21 cellular contexts compared by ENCODE assay signal in genomic region chr7:148330822-148331221, GRCh38.
"Had no signal": no experiment of that assay in that cellular context is flagged by ENCODE, and none has a peak within 500 bp of the region (broad histone marks: within the 10 kb centered on the region; RNA-seq: fewer than 3 reads in every experiment).

No MANE protein-coding gene starts in this region.

- H3K27ac Mint-ChIP-seq: dendritic cell treated with granulocyte-macrophage colony-stimulating factor and Interleukin-4, amounts not matched to agents 40 ng/mL and 50 ng/mL, for 4 days; effector memory CD8-positive, alpha-beta T cell; nephron had no signal

- H3K4me3 Mint-ChIP-seq: dendritic cell treated with granulocyte-macrophage colony-stimulating factor and Interleukin-4, amounts not matched to agents 40 ng/mL and 50 ng/mL, for 4 days; effector memory CD8-positive, alpha-beta T cell; naive B cell; nephron had no signal

- H3K27ac ChIP-seq: esophagus squamous epithelium, hepatocyte, left ventricle myocardium inferior, lower lobe of right lung, neutrophil, tibial artery, upper lobe of left lung, uterus had no signal

- H3K9me3 ChIP-seq: left ventricle myocardium inferior, lower lobe of right lung, neutrophil, tibial artery, upper lobe of left lung, uterus had no signal

- H3K4me1 ChIP-seq: left ventricle myocardium inferior, lower lobe of right lung, tibial artery, uterus had no signal

- H3K4me3 ChIP-seq: esophagus squamous epithelium, hepatocyte, left ventricle myocardium inferior, lower lobe of right lung, tibial artery, upper lobe of left lung, uterus had no signal

- H3K36me3 ChIP-seq: esophagus squamous epithelium, left ventricle myocardium inferior, lower lobe of right lung, neutrophil, tibial artery, upper lobe of left lung, uterus had no signal

- DNase-seq: effector memory CD8-positive, alpha-beta T cell; esophagus squamous epithelium; foreskin fibroblast; kidney; left cardiac atrium; left ventricle myocardium inferior; lower lobe of right lung; mesenchymal stem cell; naive B cell; posterior cingulate gyrus; right cardiac atrium; small intestine; stimulated activated CD4-positive, alpha-beta T cell treated with anti-CD3 and anti-CD28 coated beads, Interleukin-12 subunit alpha, Interleukin-12 subunit beta, amount 100 ng/mL, for 4 hours; stimulated activated naive CD4-positive, alpha-beta T cell treated with Interleukin-2 at 50 U/mL for 16 hours; tibial artery; upper lobe of left lung had no signal
